Comparison of ENCODE assay signal across 7 cellular contexts in genomic region chr1:121374851-121375367, GRCh38.
DNase-seq lines count a peak whose midpoint lies in the region; ATAC-seq and TF ChIP-seq lines count a peak whose summit lies in the region.
"Not testable (repeated sequence)": the region's sequence is repeated elsewhere in the genome, so short reads cannot be mapped to it uniquely, and the experiment has no call there.

No MANE protein-coding gene starts in this region.

- CTCF ChIA-PET in activated CD4-positive, alpha-beta T cell treated with anti-CD3 and anti-CD28 coated beads for 36 hours (lab: Charles Lee); mammary epithelial cell (lab: Charles Lee; ENCODE audit: low non-redundant PET): not testable (repeated sequence)

- not testable (repeated sequence) for H3K4me3 ChIP-seq in mammary epithelial cell (replicated peaks in 1 of 3; ENCODE audit: insufficient read depth in 1 of 3, low read depth in 2 of 3, low read length in 3 of 3); fibroblast of villous mesenchyme (ENCODE audit: low read depth, low read length)

- H3K9me3 ChIP-seq in mammary epithelial cell (replicated peaks; ENCODE audit: insufficient read depth, low read length), result not testable (repeated sequence)

- DNase-seq in ELR (ENCODE audit: low read depth), result peak; percentile 22
- peak; percentile 60 for DNase-seq in NCI-H226
- DNase-seq in activated CD4-positive, alpha-beta T cell treated with anti-CD3 and anti-CD28 coated beads for 36 hours; activated T-helper 2 cell treated with anti-CD3 and anti-CD28 coated beads, Interferon-gamma antibody, Interleukin-2, Interleukin-4, amounts not matched to agents 10 μg/mL and 5 μg/mL and 100 μg/mL, durations not matched to agents 14 hours and 24 hours and 36 hours (ENCODE audit: low spot score): not testable (repeated sequence)
- DNase-seq in mammary epithelial cell, result peak; percentile 6
- DNase-seq in fibroblast of villous mesenchyme (ENCODE audit: low read depth), result peak; percentile 4
- peak; percentile 23 for DNase-seq in natural killer cell treated with Interleukin-12 subunit alpha and Interleukin-12 subunit beta and Interleukin-15 and Interleukin-18, amount 100 ng/mL, for 72 hours (ENCODE audit: low spot score)

- H3K79me2 ChIP-seq in mammary epithelial cell (ENCODE audit: insufficient read depth, low read length), result not testable (repeated sequence)

- H3K27ac Mint-ChIP-seq in activated CD4-positive, alpha-beta T cell treated with anti-CD3 and anti-CD28 coated beads for 36 hours, result not testable (repeated sequence)
- H3K27ac Mint-ChIP-seq in activated T-helper 2 cell treated with anti-CD3 and anti-CD28 coated beads, Interferon-gamma antibody, Interleukin-2, Interleukin-4, amounts not matched to agents 10 μg/mL and 5 μg/mL and 100 μg/mL, durations not matched to agents 14 hours and 24 hours and 36 hours, result peak overlapping the region; percentile 70
- H3K27ac Mint-ChIP-seq in natural killer cell treated with Interleukin-12 subunit alpha and Interleukin-12 subunit beta and Interleukin-15 and Interleukin-18, amount 100 ng/mL, for 72 hours, result peak overlapping the region in 1 of 2 donors; percentile 69

- not testable (repeated sequence) for H3K36me3 Mint-ChIP-seq in activated CD4-positive, alpha-beta T cell treated with anti-CD3 and anti-CD28 coated beads for 36 hours (ENCODE audit: low read depth); natural killer cell treated with Interleukin-12 subunit alpha and Interleukin-12 subunit beta and Interleukin-15 and Interleukin-18, amount 100 ng/mL, for 72 hours
- peaks cover 10% of the 10 kb centered on the region for H3K36me3 Mint-ChIP-seq in activated T-helper 2 cell treated with anti-CD3 and anti-CD28 coated beads, Interferon-gamma antibody, Interleukin-2, Interleukin-4, amounts not matched to agents 10 μg/mL and 5 μg/mL and 100 μg/mL, durations not matched to agents 14 hours and 24 hours and 36 hours (ENCODE audit: low read depth)

- dilution Hi-C loops in mammary epithelial cell (cut with HindIII; ENCODE audit: low sequenced_read_pairs), result not testable (repeated sequence)

- not testable (repeated sequence) for H3K9me3 Mint-ChIP-seq in activated CD4-positive, alpha-beta T cell treated with anti-CD3 and anti-CD28 coated beads for 36 hours (ENCODE audit: low read depth); activated T-helper 2 cell treated with anti-CD3 and anti-CD28 coated beads, Interferon-gamma antibody, Interleukin-2, Interleukin-4, amounts not matched to agents 10 μg/mL and 5 μg/mL and 100 μg/mL, durations not matched to agents 14 hours and 24 hours and 36 hours; natural killer cell treated with Interleukin-12 subunit alpha and Interleukin-12 subunit beta and Interleukin-15 and Interleukin-18, amount 100 ng/mL, for 72 hours

- H4K20me1 ChIP-seq in mammary epithelial cell (ENCODE audit: insufficient read depth, low read length), result not testable (repeated sequence)

- H3K27me3 ChIP-seq in mammary epithelial cell (ENCODE audit: insufficient read depth, low read length), result not testable (repeated sequence)

- not testable (repeated sequence) for TF ChIP-seq CTCF in mammary epithelial cell (conservative IDR thresholded peaks at IDR 0.05 in 1 of 2, IDR thresholded peaks at IDR 0.05 in 1 of 2; ENCODE audit: extremely low read depth in 1 of 2, insufficient read depth in 1 of 2, low read depth in 1 of 2, low read length in 2 of 2); fibroblast of villous mesenchyme (IDR thresholded peaks at IDR 0.05; ENCODE audit: insufficient read depth, low read depth, low read length)

- H3K27me3 Mint-ChIP-seq in activated CD4-positive, alpha-beta T cell treated with anti-CD3 and anti-CD28 coated beads for 36 hours; activated T-helper 2 cell treated with anti-CD3 and anti-CD28 coated beads, Interferon-gamma antibody, Interleukin-2, Interleukin-4, amounts not matched to agents 10 μg/mL and 5 μg/mL and 100 μg/mL, durations not matched to agents 14 hours and 24 hours and 36 hours (ENCODE audit: low read depth); natural killer cell treated with Interleukin-12 subunit alpha and Interleukin-12 subunit beta and Interleukin-15 and Interleukin-18, amount 100 ng/mL, for 72 hours: not testable (repeated sequence)

- 44% methylated on average over 2 of the region's 3 CpGs for WGBS in mammary epithelial cell (ENCODE audit: low coverage, missing lambda C conversion rate)

- not testable (repeated sequence) for H3K27ac ChIP-seq in mammary epithelial cell (ENCODE audit: insufficient read depth, low read depth, low read length)

- BruUV-seq in mammary epithelial cell (replicated peaks; lab: Mats Ljungman, UMichigan), result not testable (repeated sequence)

- intact Hi-C loops in activated CD4-positive, alpha-beta T cell treated with anti-CD3 and anti-CD28 coated beads for 36 hours (cut with DNase I, micrococcal nuclease); activated T-helper 2 cell treated with anti-CD3 and anti-CD28 coated beads, Interferon-gamma antibody, Interleukin-2, Interleukin-4, amounts not matched to agents 10 μg/mL and 5 μg/mL and 100 μg/mL, durations not matched to agents 14 hours and 24 hours and 36 hours (cut with micrococcal nuclease); mammary epithelial cell (cut with micrococcal nuclease): not testable (repeated sequence)

- not testable (repeated sequence) for H3K9ac ChIP-seq in mammary epithelial cell (ENCODE audit: insufficient read depth, low read length)

- not testable (repeated sequence) for H2AFZ ChIP-seq in mammary epithelial cell (ENCODE audit: low read depth, low read length)

- H3K4me2 ChIP-seq in mammary epithelial cell (ENCODE audit: insufficient read depth, low read depth, low read length), result not testable (repeated sequence)

- in situ Hi-C loops in mammary epithelial cell (cut with MboI; ENCODE audit: low sequenced_read_pairs in 2 of 2), result not testable (repeated sequence)

- H3K4me3 Mint-ChIP-seq in activated CD4-positive, alpha-beta T cell treated with anti-CD3 and anti-CD28 coated beads for 36 hours; activated T-helper 2 cell treated with anti-CD3 and anti-CD28 coated beads, Interferon-gamma antibody, Interleukin-2, Interleukin-4, amounts not matched to agents 10 μg/mL and 5 μg/mL and 100 μg/mL, durations not matched to agents 14 hours and 24 hours and 36 hours (ENCODE audit: low read depth); natural killer cell treated with Interleukin-12 subunit alpha and Interleukin-12 subunit beta and Interleukin-15 and Interleukin-18, amount 100 ng/mL, for 72 hours: not testable (repeated sequence)

- not testable (repeated sequence) for H3K36me3 ChIP-seq in mammary epithelial cell (ENCODE audit: insufficient read depth, low read length)

- not testable (repeated sequence) for H3K4me1 ChIP-seq in mammary epithelial cell (ENCODE audit: insufficient read depth, low read length)

- ATAC-seq in activated CD4-positive, alpha-beta T cell treated with anti-CD3 and anti-CD28 coated beads for 36 hours, result peak; percentile 90
- ATAC-seq in natural killer cell treated with Interleukin-12 subunit alpha and Interleukin-12 subunit beta and Interleukin-15 and Interleukin-18, amount 100 ng/mL, for 72 hours, result peak; percentile 88 to 91

- POLR2A ChIA-PET in activated CD4-positive, alpha-beta T cell treated with anti-CD3 and anti-CD28 coated beads for 36 hours (lab: Charles Lee), result not testable (repeated sequence)

- not testable (repeated sequence) for H3K4me1 Mint-ChIP-seq in activated CD4-positive, alpha-beta T cell treated with anti-CD3 and anti-CD28 coated beads for 36 hours; activated T-helper 2 cell treated with anti-CD3 and anti-CD28 coated beads, Interferon-gamma antibody, Interleukin-2, Interleukin-4, amounts not matched to agents 10 μg/mL and 5 μg/mL and 100 μg/mL, durations not matched to agents 14 hours and 24 hours and 36 hours (ENCODE audit: low read depth); natural killer cell treated with Interleukin-12 subunit alpha and Interleukin-12 subunit beta and Interleukin-15 and Interleukin-18, amount 100 ng/mL, for 72 hours (ENCODE audit: low read depth in 2 of 2)
